8 cellular contexts compared by ENCODE assay signal in the genomic region with DNA sequence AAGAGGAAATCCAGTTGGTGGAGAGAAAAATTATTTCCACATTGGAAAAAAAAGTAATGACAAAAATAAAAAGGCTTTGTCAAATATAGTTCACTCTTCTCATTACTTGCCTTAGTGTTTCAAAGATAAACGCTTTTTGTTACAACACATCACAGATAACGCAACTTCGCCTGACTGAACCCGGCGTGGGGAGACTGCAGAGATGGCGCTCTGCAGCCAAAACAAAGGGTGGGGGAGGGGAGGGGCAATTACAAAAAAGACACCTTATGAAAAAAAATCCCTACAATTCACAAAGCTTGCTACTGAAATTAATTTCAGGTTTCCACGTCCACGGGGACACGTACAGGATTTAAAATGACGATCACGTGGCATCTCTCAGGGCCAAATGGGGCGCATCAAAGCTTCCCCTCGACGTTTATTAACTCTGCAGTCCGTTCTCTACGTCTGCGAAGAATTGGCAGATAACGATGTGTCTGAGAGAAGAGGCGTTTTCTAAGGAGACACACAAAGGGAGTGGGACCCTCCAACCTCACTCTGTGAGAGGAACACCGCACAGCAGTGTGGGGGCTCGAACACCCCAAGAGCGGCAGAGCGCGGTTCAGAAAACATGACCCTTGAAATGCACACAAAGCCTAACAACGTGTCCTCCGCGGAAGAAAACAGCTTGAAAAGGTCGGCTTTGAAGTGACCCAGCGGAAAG. TPM values are rescaled to one million over a fixed set of nuclear protein-coding genes. Genes with fewer than 3 reads are reported as not detected.
DNase-seq lines count a peak whose midpoint lies in the region; ATAC-seq and TF ChIP-seq lines count a peak whose summit lies in the region.

No MANE protein-coding gene starts in this region.

- TF ChIP-seq EP300 in SK-N-SH (IDR thresholded peaks at IDR 0.05; ENCODE audit: borderline replicate concordance in 1 of 2, low read depth in 1 of 2, low read length in 1 of 2) (no peak), stomach (IDR thresholded peaks at IDR 0.05) (no peak)

- H3K27ac ChIP-seq in SK-N-SH (ENCODE audit: low read depth in 2 of 2, low read length in 1 of 2) (no peak overlapping the region), iPS-20b (ENCODE audit: low read length) (no peak overlapping the region), stomach (peak overlapping the region in 4 of 5 donors; percentile 67 to 90 (median 74)), OCI-LY7 (ENCODE audit: low read depth, low read length, poor library complexity, severe bottlenecking) (no peak overlapping the region)

- TF ChIP-seq RAD21 in SK-N-SH (IDR thresholded peaks at IDR 0.05; ENCODE audit: low read length) = no peak

- DNase-seq in SK-N-SH (no peak), stomach (no peak), OCI-LY7 (ENCODE audit: low spot score) (no peak), glomerular visceral epithelial cell (ENCODE audit: extremely low spot score) (no peak)
- no peak for DNase-seq in activated T-helper 2 cell treated with anti-CD3 and anti-CD28 coated beads, Interferon-gamma antibody, Interleukin-2, Interleukin-4, amounts not matched to agents 10 μg/mL and 5 μg/mL and 100 μg/mL, durations not matched to agents 14 hours and 24 hours and 36 hours (ENCODE audit: low spot score)

- H3K4me1 ChIP-seq in SK-N-SH (ENCODE audit: control insufficient read depth in 1 of 2, insufficient read depth in 2 of 2, low read depth in 1 of 2, low read length in 1 of 2) (peaks cover 9 to 20% of the 10 kb centered on the region in 2 experiments; a peak in 3 of 4 replicates), iPS-20b (ENCODE audit: insufficient read depth, low read length) (peaks cover 5% of the 10 kb centered on the region; the same call in 1 of the 2 replicates), stomach (peaks cover 8 to 46% (median 29%) of the 10 kb centered on the region in 4 donors), OCI-LY7 (ENCODE audit: insufficient read depth, low read length, poor library complexity, severe bottlenecking) (peaks cover 20% of the 10 kb centered on the region)

- no peaks in the 10 kb centered on the region for H3K36me3 Mint-ChIP-seq in activated T-helper 2 cell treated with anti-CD3 and anti-CD28 coated beads, Interferon-gamma antibody, Interleukin-2, Interleukin-4, amounts not matched to agents 10 μg/mL and 5 μg/mL and 100 μg/mL, durations not matched to agents 14 hours and 24 hours and 36 hours (ENCODE audit: low read depth)

- intact Hi-C loops in activated T-helper 2 cell treated with anti-CD3 and anti-CD28 coated beads, Interferon-gamma antibody, Interleukin-2, Interleukin-4, amounts not matched to agents 10 μg/mL and 5 μg/mL and 100 μg/mL, durations not matched to agents 14 hours and 24 hours and 36 hours (cut with micrococcal nuclease) = loop anchor here (5.0 kb wide), 1 partner anchor 118 kb away; no protein-coding TSS in a partner anchor
- intact Hi-C loops in stomach (cut with DNase I; ENCODE audit: low total_unique reads) = no loop called here
- intact Hi-C loops in OCI-LY7 (cut with micrococcal nuclease; ENCODE audit: unreplicated experiment) = no loop called here

- H3K79me2 ChIP-seq in SK-N-SH (ENCODE audit: insufficient read depth) (peaks cover 27% of the 10 kb centered on the region), OCI-LY7 (ENCODE audit: insufficient read depth, low read depth, low read length) (peaks cover 25% of the 10 kb centered on the region; the same call in 1 of the 2 replicates)

- WGBS in SK-N-SH (ENCODE audit: low lambda C conversion rate) = 67% methylated on average over 28 of the region's 29 CpGs
- WGBS in stomach, 5 donors = 11 to 19% (median 17%) methylated on average over 29 of the region's 29 CpGs

- no peaks in the 10 kb centered on the region for H3K9me3 ChIP-seq in SK-N-SH
- no peaks in the 10 kb centered on the region for H3K9me3 ChIP-seq in iPS-20b (ENCODE audit: insufficient read depth, low read depth, low read length)
- no peaks in the 10 kb centered on the region for H3K9me3 ChIP-seq in stomach
- H3K9me3 ChIP-seq in OCI-LY7 (ENCODE audit: low read length) = no peaks in the 10 kb centered on the region

- no peaks in the 10 kb centered on the region for H3K36me3 ChIP-seq in SK-N-SH (replicated peaks in 1 of 2; ENCODE audit: control insufficient read depth in 1 of 2, insufficient read depth in 2 of 2, low read length in 1 of 2)
- H3K36me3 ChIP-seq in iPS-20b (ENCODE audit: insufficient read depth, low read depth, low read length) = peaks cover 6% of the 10 kb centered on the region; the same call in 1 of the 2 replicates
- no peaks in the 10 kb centered on the region for H3K36me3 ChIP-seq in stomach
- H3K36me3 ChIP-seq in OCI-LY7 (ENCODE audit: insufficient read depth, low read length) = no peaks in the 10 kb centered on the region

- peaks cover 26% of the 10 kb centered on the region for H4K20me1 ChIP-seq in SK-N-SH (ENCODE audit: insufficient read depth)
- peaks cover 21% of the 10 kb centered on the region for H4K20me1 ChIP-seq in OCI-LY7 (ENCODE audit: insufficient read depth, low read length)

- peaks cover 21% of the 10 kb centered on the region for H3K4me1 Mint-ChIP-seq in activated T-helper 2 cell treated with anti-CD3 and anti-CD28 coated beads, Interferon-gamma antibody, Interleukin-2, Interleukin-4, amounts not matched to agents 10 μg/mL and 5 μg/mL and 100 μg/mL, durations not matched to agents 14 hours and 24 hours and 36 hours (ENCODE audit: low read depth)

- TF ChIP-seq POLR2A in stomach (IDR thresholded peaks at IDR 0.05) = no peak

- CTCF ChIA-PET in SK-N-SH (lab: Yijun Ruan, JAX) (interaction anchor here (1.0 to 1.5 kb wide), 2 partner anchors 10 to 11 kb away, joined by 3 to 4 read pairs; no protein-coding TSS in a partner anchor), OCI-LY7 (lab: Charles Lee; ENCODE audit: unreplicated experiment) (no interaction called here)

- H2AFZ ChIP-seq in SK-N-SH (ENCODE audit: low read depth) = no peak overlapping the region
- no peak overlapping the region for H2AFZ ChIP-seq in OCI-LY7 (ENCODE audit: low read length)

- POLR2A ChIA-PET in SK-N-SH (lab: Yijun Ruan, JAX) = no interaction called here
- POLR2A ChIA-PET in OCI-LY7 (lab: Charles Lee) = no interaction called here

- H3K9me3 Mint-ChIP-seq in activated T-helper 2 cell treated with anti-CD3 and anti-CD28 coated beads, Interferon-gamma antibody, Interleukin-2, Interleukin-4, amounts not matched to agents 10 μg/mL and 5 μg/mL and 100 μg/mL, durations not matched to agents 14 hours and 24 hours and 36 hours = no peaks in the 10 kb centered on the region

- H3K27me3 Mint-ChIP-seq in activated T-helper 2 cell treated with anti-CD3 and anti-CD28 coated beads, Interferon-gamma antibody, Interleukin-2, Interleukin-4, amounts not matched to agents 10 μg/mL and 5 μg/mL and 100 μg/mL, durations not matched to agents 14 hours and 24 hours and 36 hours (ENCODE audit: low read depth) = peaks cover 68% of the 10 kb centered on the region

- peak overlapping the region; percentile 66 to 94; a peak in 3 of 4 replicates for H3K4me3 ChIP-seq in SK-N-SH (ENCODE audit: low read depth in 2 of 2, low read length in 1 of 2)
- peak overlapping the region; percentile 86 for H3K4me3 ChIP-seq in iPS-20b (ENCODE audit: low read length)
- H3K4me3 ChIP-seq in stomach = peak overlapping the region; percentile 68 to 88 (median 80)
- no peak overlapping the region for H3K4me3 ChIP-seq in OCI-LY7 (ENCODE audit: low read depth, low read length, poor library complexity, severe bottlenecking)

- H3K27me3 ChIP-seq in SK-N-SH (ENCODE audit: insufficient read depth) (no peaks in the 10 kb centered on the region), iPS-20b (ENCODE audit: insufficient read depth, low read length) (peaks cover 11% of the 10 kb centered on the region; the same call in 1 of the 2 replicates), stomach (peaks cover 0 to 13% (median 0%) of the 10 kb centered on the region in 3 donors)

- BruUV-seq in OCI-LY7 (replicated peaks; lab: Mats Ljungman, UMichigan) = no TSS peak

- H3K9me2 ChIP-seq in SK-N-SH (no peaks in the 10 kb centered on the region), OCI-LY7 (ENCODE audit: insufficient read depth, low read length) (no peaks in the 10 kb centered on the region)

- H3K9ac ChIP-seq in SK-N-SH (no peak overlapping the region), iPS-20b (ENCODE audit: low read depth, low read length) (peak overlapping the region; percentile 79; the same call in 1 of the 2 replicates)

- peak overlapping the region; percentile 98 for H3K4me2 ChIP-seq in SK-N-SH
- H3K4me2 ChIP-seq in OCI-LY7 (ENCODE audit: low read length) = no peak overlapping the region

- TF ChIP-seq CTCF in SK-N-SH (IDR thresholded peaks at IDR 0.05) = no peak
- TF ChIP-seq CTCF in stomach (IDR thresholded peaks at IDR 0.05) = no peak
- TF ChIP-seq CTCF in OCI-LY7 (conservative IDR thresholded peaks at IDR 0.05; ENCODE audit: low read length) = no peak

- H3F3A ChIP-seq in SK-N-SH (replicated peaks; ENCODE audit: insufficient read depth) = peaks cover 13% of the 10 kb centered on the region

- peak overlapping the region; percentile 83 for H3K4me3 Mint-ChIP-seq in activated T-helper 2 cell treated with anti-CD3 and anti-CD28 coated beads, Interferon-gamma antibody, Interleukin-2, Interleukin-4, amounts not matched to agents 10 μg/mL and 5 μg/mL and 100 μg/mL, durations not matched to agents 14 hours and 24 hours and 36 hours (ENCODE audit: low read depth)

- ATAC-seq in SK-N-SH treated with all-trans-retinoic acid at 6 μM for 48 hours (no peak), HG02798 (IDR thresholded peaks at IDR 0.05; ENCODE audit: poor library complexity, unreplicated experiment) (no peak)

- H3K27ac Mint-ChIP-seq in activated T-helper 2 cell treated with anti-CD3 and anti-CD28 coated beads, Interferon-gamma antibody, Interleukin-2, Interleukin-4, amounts not matched to agents 10 μg/mL and 5 μg/mL and 100 μg/mL, durations not matched to agents 14 hours and 24 hours and 36 hours = no peak overlapping the region

TF ChIP-seq in SK-N-SH treated with all-trans-retinoic acid at 6 μM for 48 hours, 23 proteins besides CTCF, POLR2A, EP300 and RAD21 (continues in another document):
- no peak for TF ChIP-seq ZNF8 (CRISPR knock-in tag; IDR thresholded peaks at IDR 0.05)

RNA-seq across cellular contexts. Expression of gene AFDN, which starts 1.5 kb away (rescaled TPM):
- polyA plus RNA-seq in SK-N-SH (2012; rRNA removed) (21.1 and 25.1 TPM in 2 replicates), stomach (10 to 100 TPM; 24.8 to 34.7 (median 25.7) TPM)
- polyA plus RNA-seq in SK-N-SH (2012; cell fraction: cytosol; rRNA removed) = 16.9 and 18.7 TPM in 2 replicates
- polyA plus RNA-seq in SK-N-SH (2012; cell fraction: nucleus; rRNA removed) = 53.9 and 73.4 TPM in 2 replicates
- 28.2 and 33.1 TPM in 2 replicates for total RNA-seq in activated T-helper 2 cell treated with anti-CD3 and anti-CD28 coated beads, Interferon-gamma antibody, Interleukin-2, Interleukin-4, amounts not matched to agents 10 μg/mL and 5 μg/mL and 100 μg/mL, durations not matched to agents 14 hours and 24 hours and 36 hours
- total RNA-seq in stomach (100 to 1,000 TPM in 4 of 5 donors, 10 to 100 TPM in 1; 95.1 to 521 (median 203) TPM), OCI-LY7 (2022) (68.8 and 71.6 TPM in 2 replicates)
- 43.6 and 62.2 TPM in 2 replicates for total RNA-seq in OCI-LY7 (2014; rRNA removed; shearing (Covaris generic))

Comparison
In these comparisons a context has a peak if more than half of its experiments do, and no peak if none do; other contexts are left out.
1. H3K27ac ChIP-seq: peak in stomach (4 of 5); none in SK-N-SH (0 of 2), iPS-20b (single experiment) and OCI-LY7 (single experiment).